In genomic region chr16:69424935-69425784, GRCh38 we compare ENCODE assay signal across 8 cellular contexts. TPM values are rescaled to one million over a fixed set of nuclear protein-coding genes. Genes with fewer than 3 reads are reported as not detected.
DNase-seq lines count a peak whose midpoint lies in the region; ATAC-seq and TF ChIP-seq lines count a peak whose summit lies in the region.

No MANE protein-coding gene starts in this region.

- H3K9me3 Mint-ChIP-seq in activated naive CD4-positive, alpha-beta T cell treated with anti-CD3 and anti-CD28 coated beads, Interleukin-2, amount 50 U/mL, for 24 hours = peaks cover 10% of the 10 kb centered on the region
- H3K9me3 Mint-ChIP-seq in T-helper 1 cell treated with Interleukin-12 subunit alpha and Interleukin-12 subunit beta and Interleukin-4 antibody, amounts not matched to agents 30 μg/mL and 1 μg/mL, for 36 hours = peaks cover 13% of the 10 kb centered on the region

- H3K27ac Mint-ChIP-seq in activated naive CD4-positive, alpha-beta T cell treated with anti-CD3 and anti-CD28 coated beads, Interleukin-2, amount 50 U/mL, for 24 hours = peak overlapping the region; percentile 96
- H3K27ac Mint-ChIP-seq in T-helper 1 cell treated with Interleukin-12 subunit alpha and Interleukin-12 subunit beta and Interleukin-4 antibody, amounts not matched to agents 30 μg/mL and 1 μg/mL, for 36 hours = peak overlapping the region; percentile 96

- H3K27me3 ChIP-seq in foreskin keratinocyte (no peaks in the 10 kb centered on the region), skeletal muscle tissue (ENCODE audit: control insufficient read depth in 3 of 3, insufficient read depth in 3 of 3, low read length in 3 of 3) (no peaks in the 10 kb centered on the region)

- H3K27me3 Mint-ChIP-seq in activated naive CD4-positive, alpha-beta T cell treated with anti-CD3 and anti-CD28 coated beads, Interleukin-2, amount 50 U/mL, for 24 hours = no peaks in the 10 kb centered on the region
- H3K27me3 Mint-ChIP-seq in T-helper 1 cell treated with Interleukin-12 subunit alpha and Interleukin-12 subunit beta and Interleukin-4 antibody, amounts not matched to agents 30 μg/mL and 1 μg/mL, for 36 hours (ENCODE audit: low read depth) = no peaks in the 10 kb centered on the region

- H3K4me3 Mint-ChIP-seq in activated naive CD4-positive, alpha-beta T cell treated with anti-CD3 and anti-CD28 coated beads, Interleukin-2, amount 50 U/mL, for 24 hours = peak overlapping the region; percentile 99
- peak overlapping the region; percentile 99 for H3K4me3 Mint-ChIP-seq in T-helper 1 cell treated with Interleukin-12 subunit alpha and Interleukin-12 subunit beta and Interleukin-4 antibody, amounts not matched to agents 30 μg/mL and 1 μg/mL, for 36 hours

- TF ChIP-seq CTCF in foreskin keratinocyte (conservative IDR thresholded peaks at IDR 0.05) = no peak

- no peaks in the 10 kb centered on the region for H3K9me3 ChIP-seq in skeletal muscle tissue (ENCODE audit: control insufficient read depth in 3 of 3, low read length in 3 of 3)

- peak overlapping the region; percentile 92 to 96 (median 93) for H3K9ac ChIP-seq in skeletal muscle tissue (ENCODE audit: low read depth in 1 of 3, low read length in 3 of 3)

- H3K27ac ChIP-seq in foreskin keratinocyte = peak overlapping the region; percentile 57
- peak overlapping the region; percentile 76 for H3K27ac ChIP-seq in skeletal muscle tissue (ENCODE audit: low read depth, low read length)

- H3K4me3 ChIP-seq in skeletal muscle tissue (ENCODE audit: low read length in 3 of 3) = peak overlapping the region; percentile 99 to 100 (median 100)

- ATAC-seq in foreskin keratinocyte (no peak), HG03442 (IDR thresholded peaks at IDR 0.05; ENCODE audit: unreplicated experiment) (no peak)

- peaks cover 24% of the 10 kb centered on the region for H3K36me3 Mint-ChIP-seq in activated naive CD4-positive, alpha-beta T cell treated with anti-CD3 and anti-CD28 coated beads, Interleukin-2, amount 50 U/mL, for 24 hours
- H3K36me3 Mint-ChIP-seq in T-helper 1 cell treated with Interleukin-12 subunit alpha and Interleukin-12 subunit beta and Interleukin-4 antibody, amounts not matched to agents 30 μg/mL and 1 μg/mL, for 36 hours (ENCODE audit: low read depth) = peaks cover 34% of the 10 kb centered on the region

- H3K4me1 Mint-ChIP-seq in activated naive CD4-positive, alpha-beta T cell treated with anti-CD3 and anti-CD28 coated beads, Interleukin-2, amount 50 U/mL, for 24 hours = peaks cover 43% of the 10 kb centered on the region
- H3K4me1 Mint-ChIP-seq in T-helper 1 cell treated with Interleukin-12 subunit alpha and Interleukin-12 subunit beta and Interleukin-4 antibody, amounts not matched to agents 30 μg/mL and 1 μg/mL, for 36 hours (ENCODE audit: low read depth) = peaks cover 38% of the 10 kb centered on the region

- no peak for DNase-seq in activated naive CD4-positive, alpha-beta T cell (lab: John Stamatoyannopoulos, UW)
- no peak for DNase-seq in foreskin keratinocyte
- no peak for DNase-seq in activated effector memory CD4-positive, alpha-beta T cell treated with Interleukin-2 at 50 U/mL for 16 hours
- DNase-seq in NCI-H1930 (lab: John Stamatoyannopoulos, UW) = no peak

- peaks cover 4 to 9% (median 5%) of the 10 kb centered on the region in 3 donors for H3K36me3 ChIP-seq in skeletal muscle tissue (ENCODE audit: control insufficient read depth in 3 of 3, insufficient read depth in 3 of 3, low read length in 3 of 3)

- H3K4me1 ChIP-seq in foreskin keratinocyte = peaks cover 6% of the 10 kb centered on the region
- H3K4me1 ChIP-seq in skeletal muscle tissue (ENCODE audit: control insufficient read depth in 3 of 3, insufficient read depth in 3 of 3, low read length in 3 of 3) = peaks cover 6 to 10% (median 9%) of the 10 kb centered on the region in 3 donors

RNA-seq across cellular contexts. Expression of gene CYB5B, which starts 0.7 kb away (rescaled TPM):
- total RNA-seq in foreskin keratinocyte = 171 and 188 TPM in 2 replicates
- 130 and 156 TPM in 2 replicates for polyA plus RNA-seq in foreskin keratinocyte
- 27.7 TPM for total RNA-seq in skeletal muscle tissue

RNA-seq across cellular contexts. Expression of gene TERF2, which starts 39.4 kb away (rescaled TPM):
- 12.9 and 13.9 TPM in 2 replicates for total RNA-seq in foreskin keratinocyte
- polyA plus RNA-seq in foreskin keratinocyte = 13.2 and 13.5 TPM in 2 replicates
- 53.2 TPM for total RNA-seq in skeletal muscle tissue
